Comparison of ENCODE assay signal across 8 cellular contexts in the genomic region with DNA sequence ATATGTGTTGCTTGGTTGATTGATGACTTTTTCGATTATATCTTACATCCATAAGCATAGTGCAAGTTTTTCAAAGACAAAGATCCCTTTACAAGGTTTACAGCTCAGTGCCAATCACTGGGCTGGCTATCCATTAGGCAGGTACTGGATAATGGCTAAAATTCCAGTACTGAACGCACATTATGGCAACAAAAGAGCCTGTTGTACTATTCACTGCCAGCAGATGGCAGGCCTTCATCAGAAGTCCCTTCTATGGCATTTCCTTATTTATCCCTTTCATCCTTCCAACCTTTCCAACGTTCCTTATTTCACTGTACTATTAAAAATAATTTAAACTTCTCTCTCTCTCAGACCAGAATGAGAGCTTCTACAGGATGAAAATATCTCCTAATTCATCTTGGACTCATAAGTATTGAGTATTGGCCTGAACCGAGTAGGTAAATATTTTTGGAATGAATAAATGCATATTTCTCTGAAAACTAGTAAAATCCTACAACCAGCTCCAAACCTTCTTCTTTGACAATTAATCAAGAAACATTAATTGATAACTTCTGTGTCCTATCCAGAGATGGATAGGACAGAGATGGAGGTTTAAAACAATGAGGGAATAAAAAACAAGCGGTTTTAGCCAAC. TPM values are rescaled to one million over a fixed set of nuclear protein-coding genes. Genes with fewer than 3 reads are reported as not detected.
DNase-seq lines count a peak whose midpoint lies in the region; ATAC-seq and TF ChIP-seq lines count a peak whose summit lies in the region.

No MANE protein-coding gene starts in this region.

- no peaks in the 10 kb centered on the region; the same call in 1 of the 2 replicates for H4K20me1 ChIP-seq in GM23338 (replicated peaks; ENCODE audit: insufficient read depth)

- H3K9me3 Mint-ChIP-seq in GM23338: no peaks in the 10 kb centered on the region
- no peaks in the 10 kb centered on the region for H3K9me3 Mint-ChIP-seq in activated CD8-positive, alpha-beta T cell treated with anti-CD3 and anti-CD28 coated beads for 36 hours
- no peaks in the 10 kb centered on the region for H3K9me3 Mint-ChIP-seq in naive thymus-derived CD4-positive, alpha-beta T cell

- ATAC-seq in GM23338: peak; percentile 78
- peak; percentile 31 for ATAC-seq in activated CD8-positive, alpha-beta T cell treated with anti-CD3 and anti-CD28 coated beads for 36 hours
- ATAC-seq in naive thymus-derived CD4-positive, alpha-beta T cell: peak; percentile 66
- no peak for ATAC-seq in GM19463 (IDR thresholded peaks at IDR 0.05; ENCODE audit: unreplicated experiment)

- H3K4me2 ChIP-seq in GM23338: no peak overlapping the region

- H3K9me3 ChIP-seq in naive thymus-derived CD4-positive, alpha-beta T cell (ENCODE audit: control insufficient read depth in 2 of 3, low read length in 3 of 3): no peaks in the 10 kb centered on the region
- no peaks in the 10 kb centered on the region for H3K9me3 ChIP-seq in suprapubic skin

- no peaks in the 10 kb centered on the region for H3K36me3 ChIP-seq in GM23338 (ENCODE audit: insufficient read depth)
- no peaks in the 10 kb centered on the region for H3K36me3 ChIP-seq in naive thymus-derived CD4-positive, alpha-beta T cell (ENCODE audit: control insufficient read depth in 2 of 3, insufficient read depth in 3 of 3, low read length in 3 of 3)
- H3K36me3 ChIP-seq in suprapubic skin: no peaks in the 10 kb centered on the region

- H3K36me3 Mint-ChIP-seq in GM23338 (ENCODE audit: low read depth): no peaks in the 10 kb centered on the region
- H3K36me3 Mint-ChIP-seq in activated CD8-positive, alpha-beta T cell treated with anti-CD3 and anti-CD28 coated beads for 36 hours (ENCODE audit: low read depth): no peaks in the 10 kb centered on the region
- H3K36me3 Mint-ChIP-seq in naive thymus-derived CD4-positive, alpha-beta T cell: no peaks in the 10 kb centered on the region

- H3K4me1 ChIP-seq in GM23338 (ENCODE audit: insufficient read depth) (peaks cover 12% of the 10 kb centered on the region; the same call in 1 of the 2 replicates), suprapubic skin (no peaks in the 10 kb centered on the region)
- H3K4me1 ChIP-seq in naive thymus-derived CD4-positive, alpha-beta T cell (ENCODE audit: control insufficient read depth in 2 of 2, insufficient read depth in 2 of 2, low read length in 2 of 2): no peaks in the 10 kb centered on the region

- H3K27ac ChIP-seq in GM23338 (ENCODE audit: low read depth): no peak overlapping the region
- H3K27ac ChIP-seq in naive thymus-derived CD4-positive, alpha-beta T cell (ENCODE audit: low read depth, low read length): no peak overlapping the region
- no peak overlapping the region for H3K27ac ChIP-seq in suprapubic skin

- CTCF ChIA-PET in activated CD8-positive, alpha-beta T cell treated with anti-CD3 and anti-CD28 coated beads for 36 hours (lab: Charles Lee): interaction anchor here (0.7 to 8.7 kb wide), 44 partner anchors 9 to 448 kb away, joined by 3 to 159 read pairs (median 4); a partner anchor contains a TSS
- CTCF ChIA-PET in naive thymus-derived CD4-positive, alpha-beta T cell (lab: Charles Lee): interaction anchor here (0.6 to 3.8 kb wide), 17 partner anchors 8 to 448 kb away, joined by 3 to 53 read pairs (median 5); a partner anchor contains a TSS

- intact Hi-C loops in activated CD8-positive, alpha-beta T cell treated with anti-CD3 and anti-CD28 coated beads for 36 hours (cut with micrococcal nuclease): loop anchor here (1.0 kb wide), 1 partner anchor 56 kb away; no protein-coding TSS in a partner anchor
- intact Hi-C loops in naive thymus-derived CD4-positive, alpha-beta T cell (cut with micrococcal nuclease): loop anchor here (1.0 to 5.0 kb wide), 6 partner anchors 16 to 426 kb away; a partner anchor contains a TSS

- peak; percentile 75 for DNase-seq in Ammon's horn (ENCODE audit: low spot score)
- DNase-seq in GM23338 (ENCODE audit: low spot score): peak; percentile 86
- DNase-seq in NCI-H510A treated with DMSO at 0.1 percent for 48 hours (lab: John Stamatoyannopoulos, UW): peak; percentile 59
- DNase-seq in activated CD8-positive, alpha-beta T cell treated with anti-CD3 and anti-CD28 coated beads for 36 hours: peak; percentile 74
- DNase-seq in epithelial cell of proximal tubule (ENCODE audit: low read depth): no peak
- DNase-seq in naive thymus-derived CD4-positive, alpha-beta T cell: peak in 8 of 9 donors; percentile 23 to 55 (median 39)
- peak in 1 of 2 donors; percentile 63 for DNase-seq in suprapubic skin (ENCODE audit: low spot score in 2 of 2)

- H3K27ac Mint-ChIP-seq in GM23338: no peak overlapping the region
- no peak overlapping the region for H3K27ac Mint-ChIP-seq in activated CD8-positive, alpha-beta T cell treated with anti-CD3 and anti-CD28 coated beads for 36 hours
- H3K27ac Mint-ChIP-seq in naive thymus-derived CD4-positive, alpha-beta T cell: no peak overlapping the region

- H3K27me3 Mint-ChIP-seq in GM23338 (ENCODE audit: insufficient read depth, low read depth, poor library complexity): peaks cover under 1% of the 10 kb centered on the region
- no peaks in the 10 kb centered on the region for H3K27me3 Mint-ChIP-seq in activated CD8-positive, alpha-beta T cell treated with anti-CD3 and anti-CD28 coated beads for 36 hours
- H3K27me3 Mint-ChIP-seq in naive thymus-derived CD4-positive, alpha-beta T cell: peaks cover 0 to 4% (median 0%) of the 10 kb centered on the region in 5 donors

- peaks cover 15% of the 10 kb centered on the region for H3K4me1 Mint-ChIP-seq in GM23338
- H3K4me1 Mint-ChIP-seq in activated CD8-positive, alpha-beta T cell treated with anti-CD3 and anti-CD28 coated beads for 36 hours (ENCODE audit: low read depth): peaks cover 14% of the 10 kb centered on the region
- H3K4me1 Mint-ChIP-seq in naive thymus-derived CD4-positive, alpha-beta T cell: peaks cover 0 to 17% (median 10%) of the 10 kb centered on the region in 7 donors

- H2AFZ ChIP-seq in GM23338: no peak overlapping the region

- no peaks in the 10 kb centered on the region for H3F3A ChIP-seq in GM23338 (replicated peaks; ENCODE audit: low read depth)

- H3K4me3 ChIP-seq in GM23338 (no peak overlapping the region), epithelial cell of proximal tubule (ENCODE audit: low read depth, low read length) (no peak overlapping the region), suprapubic skin (no peak overlapping the region)
- no peak overlapping the region for H3K4me3 ChIP-seq in naive thymus-derived CD4-positive, alpha-beta T cell (ENCODE audit: low read length)

- H3K9me2 ChIP-seq in GM23338 (ENCODE audit: insufficient read depth): no peaks in the 10 kb centered on the region

- 28% methylated on average over 5 of the region's 5 CpGs for WGBS in suprapubic skin

- H3K4me3 Mint-ChIP-seq in GM23338: no peak overlapping the region
- H3K4me3 Mint-ChIP-seq in activated CD8-positive, alpha-beta T cell treated with anti-CD3 and anti-CD28 coated beads for 36 hours: no peak overlapping the region
- no peak overlapping the region for H3K4me3 Mint-ChIP-seq in naive thymus-derived CD4-positive, alpha-beta T cell

- H3K27me3 ChIP-seq in GM23338 (ENCODE audit: insufficient read depth) (no peaks in the 10 kb centered on the region), suprapubic skin (no peaks in the 10 kb centered on the region)
- no peaks in the 10 kb centered on the region for H3K27me3 ChIP-seq in naive thymus-derived CD4-positive, alpha-beta T cell (ENCODE audit: control insufficient read depth in 2 of 2, insufficient read depth in 2 of 2, low read length in 2 of 2)

- no peak for TF ChIP-seq EP300 in suprapubic skin (IDR thresholded peaks at IDR 0.05)

- peak; percentile 95 to 96 for TF ChIP-seq CTCF in GM23338 (conservative IDR thresholded peaks at IDR 0.05; ENCODE audit: low read depth in 2 of 2)
- peak; percentile 98 for TF ChIP-seq CTCF in activated CD8-positive, alpha-beta T cell treated with anti-CD3 and anti-CD28 coated beads for 36 hours (IDR thresholded peaks at IDR 0.05)
- TF ChIP-seq CTCF in epithelial cell of proximal tubule (conservative IDR thresholded peaks at IDR 0.05; ENCODE audit: low read depth, low read length): peak; percentile 90
- peak; percentile 65 to 75 for TF ChIP-seq CTCF in suprapubic skin (IDR thresholded peaks at IDR 0.05)

- POLR2A ChIA-PET in activated CD8-positive, alpha-beta T cell treated with anti-CD3 and anti-CD28 coated beads for 36 hours (lab: Charles Lee): no interaction called here
- POLR2A ChIA-PET in naive thymus-derived CD4-positive, alpha-beta T cell (lab: Charles Lee): interaction anchor here (2.2 kb wide), 1 partner anchor 56 kb away, joined by 10 read pairs; no protein-coding TSS in a partner anchor

- H3K79me2 ChIP-seq in GM23338 (replicated peaks; ENCODE audit: insufficient read depth): no peaks in the 10 kb centered on the region

- TF ChIP-seq POLR2A in suprapubic skin (IDR thresholded peaks at IDR 0.05): no peak

TF ChIP-seq in GM23338, 12 proteins besides CTCF, POLR2A, EP300 and RAD21:
- TF ChIP-seq POLR2AphosphoS5 (IDR thresholded peaks at IDR 0.05; ENCODE audit: low read depth) (no peak), CREB1 (CRISPR knock-in tag; IDR thresholded peaks at IDR 0.05; ENCODE audit: low read depth) (no peak), STAT1 (IDR thresholded peaks at IDR 0.05; ENCODE audit: unreplicated experiment) (no peak)

RNA-seq across cellular contexts. Expression of a gene that starts 6.7 kb away (rescaled TPM):
- total RNA-seq in GM23338 (2014; rRNA removed; shearing (Covaris generic)): not detected in 2 replicates
- not detected in 2 replicates for polyA plus RNA-seq in GM23338 (2016; fragmentation: Nextera tagmentation; extraction: Ambion mirVana)
- total RNA-seq in activated CD8-positive, alpha-beta T cell treated with anti-CD3 and anti-CD28 coated beads for 36 hours: not detected
- total RNA-seq in epithelial cell of proximal tubule: not detected in 2 replicates
- not detected for total RNA-seq in naive thymus-derived CD4-positive, alpha-beta T cell
- polyA plus RNA-seq in naive thymus-derived CD4-positive, alpha-beta T cell: not detected
- not detected for total RNA-seq in suprapubic skin

RNA-seq across cellular contexts. Expression of a gene that starts 44.3 kb away (rescaled TPM):
- total RNA-seq in GM23338 (2014; rRNA removed; shearing (Covaris generic)): 24.6 and 30.2 TPM in 2 replicates
- polyA plus RNA-seq in GM23338 (2016; fragmentation: Nextera tagmentation; extraction: Ambion mirVana): 9.6 and 12.9 TPM in 2 replicates
- 10 to 100 TPM; 14.8 to 17.5 TPM for total RNA-seq in activated CD8-positive, alpha-beta T cell treated with anti-CD3 and anti-CD28 coated beads for 36 hours
- total RNA-seq in epithelial cell of proximal tubule: 4.0 and 6.6 TPM in 2 replicates
- total RNA-seq in naive thymus-derived CD4-positive, alpha-beta T cell: 10 to 100 TPM; 36.4 to 58.8 (median 46.6) TPM
- 10 to 100 TPM; 17.6 to 24.9 TPM for polyA plus RNA-seq in naive thymus-derived CD4-positive, alpha-beta T cell
- 10 to 100 TPM; 10.4 to 37.7 (median 20.2) TPM for total RNA-seq in suprapubic skin
